In genomic region chr20:44419131-44419844, GRCh38 we compare ENCODE assay signal across 1 cellular context.
TF ChIP-seq lines count a peak whose summit lies in the region.

No MANE protein-coding gene starts in this region.

TF ChIP-seq in HepG2, 621 proteins besides CTCF, POLR2A, EP300 and RAD21 (continued from another document and continues in another):
- TF ChIP-seq RERE (CRISPR knock-in tag; IDR thresholded peaks at IDR 0.05; ENCODE audit: low read depth) (peak; percentile 88), IRX3 (CRISPR knock-in tag; IDR thresholded peaks at IDR 0.05; ENCODE audit: borderline replicate concordance, low read depth) (no peak), ZNF768 (CRISPR knock-in tag; IDR thresholded peaks at IDR 0.05) (peak; percentile 95; the same call in 1 of the 2 replicates), UBTF (CRISPR knock-in tag; IDR thresholded peaks at IDR 0.05) (peak; percentile 26; the same call in 1 of the 2 replicates), ZBTB2 (CRISPR knock-in tag; IDR thresholded peaks at IDR 0.05; ENCODE audit: low read depth) (no peak), SMAD9 (CRISPR knock-in tag; IDR thresholded peaks at IDR 0.05) (no peak), MIER2 (CRISPR knock-in tag; IDR thresholded peaks at IDR 0.05) (peak; percentile 81; the same call in 1 of the 2 replicates), KAT8 (CRISPR knock-in tag; IDR thresholded peaks at IDR 0.05) (peak; percentile 80), SUZ12 (IDR thresholded peaks at IDR 0.05; ENCODE audit: low read depth, low read length) (no peak), ZC3H4 (CRISPR knock-in tag; IDR thresholded peaks at IDR 0.05; ENCODE audit: borderline replicate concordance) (no peak), ZNF562 (CRISPR knock-in tag; IDR thresholded peaks at IDR 0.05; ENCODE audit: borderline replicate concordance) (no peak), WIZ (CRISPR knock-in tag; IDR thresholded peaks at IDR 0.05) (0 out of 2 replicates have a peak, but pooled peaks have one; percentile 59), ARID2 (CRISPR knock-in tag; IDR thresholded peaks at IDR 0.05; ENCODE audit: borderline replicate concordance) (no peak), HNRNPH1 (optimal IDR thresholded peaks at IDR 0.05; ENCODE audit: low read depth, low read length) (no peak), ZNF121 (CRISPR knock-in tag; IDR thresholded peaks at IDR 0.05) (peak; percentile 99), SIN3B (IDR thresholded peaks at IDR 0.05; ENCODE audit: low read length) (no peak; the same call in 1 of the 2 replicates), KDM2A (CRISPR knock-in tag; IDR thresholded peaks at IDR 0.05; ENCODE audit: borderline replicate concordance, low read depth) (peak; percentile 33; the same call in 1 of the 2 replicates), ZC3H13 (CRISPR knock-in tag; IDR thresholded peaks at IDR 0.05) (no peak), ZNF543 (CRISPR knock-in tag; IDR thresholded peaks at IDR 0.05) (0 out of 2 replicates have a peak, but pooled peaks have one; percentile 68), HNRNPK (IDR thresholded peaks at IDR 0.05; ENCODE audit: low read depth, low read length, poor library complexity, severe bottlenecking) (no peak), MAFF (IDR thresholded peaks at IDR 0.05; ENCODE audit: low read depth, low read length) (peak; percentile 27), GATA4 (IDR thresholded peaks at IDR 0.05; ENCODE audit: borderline replicate concordance, low read depth) (peak; percentile 92), GLI4 (CRISPR knock-in tag; IDR thresholded peaks at IDR 0.05; ENCODE audit: borderline replicate concordance) (no peak), ZHX1 (CRISPR knock-in tag; IDR thresholded peaks at IDR 0.05; ENCODE audit: low read depth) (peak; percentile 92), HOXA5 (CRISPR knock-in tag; IDR thresholded peaks at IDR 0.05) (no peak), HNRNPLL (IDR thresholded peaks at IDR 0.05; ENCODE audit: low read depth, low read length, poor library complexity, severe bottlenecking) (no peak), BRD4 (CRISPR knock-in tag; IDR thresholded peaks at IDR 0.05) (no peak), ZBTB4 (CRISPR knock-in tag; IDR thresholded peaks at IDR 0.05; ENCODE audit: borderline replicate concordance) (no peak), POGZ (CRISPR knock-in tag; IDR thresholded peaks at IDR 0.05) (peak; percentile 96), ZNF275 (CRISPR knock-in tag; IDR thresholded peaks at IDR 0.05; ENCODE audit: borderline replicate concordance) (no peak), KDM1A (CRISPR knock-in tag; IDR thresholded peaks at IDR 0.05) (peak; percentile 100), ZNF672 (CRISPR knock-in tag; IDR thresholded peaks at IDR 0.05) (no peak), ZEB1 (IDR thresholded peaks at IDR 0.05; ENCODE audit: insufficient replicate concordance, low read depth) (no peak), HDAC2 (CRISPR knock-in tag; IDR thresholded peaks at IDR 0.05) (peak; percentile 96), ZBTB3 (CRISPR knock-in tag; IDR thresholded peaks at IDR 0.05; ENCODE audit: borderline replicate concordance, low read depth) (peak; percentile 74; the same call in 1 of the 2 replicates), SP4 (CRISPR knock-in tag; IDR thresholded peaks at IDR 0.05) (no peak), RBFOX2 (IDR thresholded peaks at IDR 0.05; ENCODE audit: low read depth, low read length) (peak; percentile 59), ZNF30 (CRISPR knock-in tag; IDR thresholded peaks at IDR 0.05) (no peak), ZNF281 (CRISPR knock-in tag; IDR thresholded peaks at IDR 0.05; ENCODE audit: borderline replicate concordance) (peak; percentile 39; the same call in 1 of the 2 replicates), XRCC5 (optimal IDR thresholded peaks at IDR 0.05; ENCODE audit: low read length) (peak; percentile 47), ZNF772 (CRISPR knock-in tag; IDR thresholded peaks at IDR 0.05) (peak; percentile 71; the same call in 1 of the 2 replicates), NFKB2 (CRISPR knock-in tag; IDR thresholded peaks at IDR 0.05; ENCODE audit: borderline replicate concordance) (no peak; the same call in 1 of the 2 replicates), HNF4G (IDR thresholded peaks at IDR 0.05; ENCODE audit: borderline replicate concordance, low read depth, low read length) (peak; percentile 96), HNF4G (CRISPR knock-in tag; IDR thresholded peaks at IDR 0.05; ENCODE audit: borderline replicate concordance, low read depth) (peak; percentile 87; the same call in 1 of the 2 replicates), ZNF33A (CRISPR knock-in tag; IDR thresholded peaks at IDR 0.05; ENCODE audit: borderline replicate concordance) (peak; percentile 94; the same call in 1 of the 2 replicates), PCBP1 (IDR thresholded peaks at IDR 0.05; ENCODE audit: borderline replicate concordance, low read depth, low read length) (no peak), ZNF251 (CRISPR knock-in tag; IDR thresholded peaks at IDR 0.05) (no peak)
